1 cellular context compared by ENCODE assay signal in genomic region chr21:43858806-43859648, GRCh38.
TF ChIP-seq lines count a peak whose summit lies in the region.

No MANE protein-coding gene starts in this region.

TF ChIP-seq in A549, 52 proteins besides CTCF, POLR2A, EP300 and RAD21:
- TF ChIP-seq JUN (IDR thresholded peaks at IDR 0.05): no peak
- no peak for TF ChIP-seq CBX2 (IDR thresholded peaks at IDR 0.05; ENCODE audit: borderline replicate concordance, low read depth)
- no peak for TF ChIP-seq HOXB5 (CRISPR knock-in tag; IDR thresholded peaks at IDR 0.05)
- TF ChIP-seq FOSL2 (IDR thresholded peaks at IDR 0.05): no peak
- TF ChIP-seq FOSL2 (CRISPR knock-in tag; IDR thresholded peaks at IDR 0.05): no peak
- no peak for TF ChIP-seq HOXB13 (CRISPR knock-in tag; IDR thresholded peaks at IDR 0.05; ENCODE audit: low read depth)
- TF ChIP-seq HEYL (CRISPR knock-in tag; IDR thresholded peaks at IDR 0.05): no peak
- TF ChIP-seq USF2 (IDR thresholded peaks at IDR 0.05): no peak
- no peak for TF ChIP-seq RARB (CRISPR knock-in tag; IDR thresholded peaks at IDR 0.05)
- no peak for TF ChIP-seq CEBPB (IDR thresholded peaks at IDR 0.05)
TF ChIP-seq in A549: peak in this region for 0.
